13 cellular contexts compared by ENCODE assay signal in the genomic region with DNA sequence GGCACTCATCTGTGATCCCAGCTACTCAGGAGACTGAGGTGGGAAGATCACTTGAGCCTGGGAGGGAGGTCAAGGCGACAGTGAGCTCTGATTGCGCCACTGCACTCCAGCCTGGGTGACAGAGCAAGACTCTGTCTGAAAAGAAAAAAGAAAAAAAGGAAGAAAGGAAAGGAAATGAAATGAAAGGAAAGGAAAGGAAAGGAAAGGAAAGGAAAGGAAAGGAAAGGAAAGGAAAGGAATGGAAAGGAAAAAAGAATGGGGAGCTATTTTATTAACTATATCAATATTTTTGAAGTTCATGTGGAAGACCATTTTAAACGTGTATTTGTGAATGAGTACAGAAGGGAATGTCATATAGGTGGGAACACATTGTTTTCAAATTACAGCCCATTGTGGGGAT. TPM values are rescaled to one million over a fixed set of nuclear protein-coding genes. Genes with fewer than 3 reads are reported as not detected.
DNase-seq lines count a peak whose midpoint lies in the region; ATAC-seq and TF ChIP-seq lines count a peak whose summit lies in the region.
"Had no signal": no experiment of that assay in that cellular context is flagged by ENCODE, and none has a peak within 500 bp of the region (broad histone marks: within the 10 kb centered on the region; RNA-seq: fewer than 3 reads in every experiment).

No MANE protein-coding gene starts in this region.

- peaks cover 33% of the 10 kb centered on the region for H3K4me1 Mint-ChIP-seq in activated naive CD8-positive, alpha-beta T cell treated with anti-CD3 and anti-CD28 coated beads, Interleukin-2, amount 10 ng/mL, durations not matched to agents 7 days and 5 days

- peak overlapping the region; percentile 51 for H3K4me3 Mint-ChIP-seq in activated naive CD8-positive, alpha-beta T cell treated with anti-CD3 and anti-CD28 coated beads, Interleukin-2, amount 10 ng/mL, durations not matched to agents 7 days and 5 days
- H3K4me3 Mint-ChIP-seq: CD8-positive, alpha-beta memory T cell had no signal

- peak overlapping the region in 4 of 11 experiments; percentile 64 to 78 (median 75); a peak in 5 of 22 replicates for H3K9ac ChIP-seq in BLaER1 treated with 17β-estradiol and CSF1 and Interleukin-3, amounts not matched to agents 10 nM and 100 nM

- H3K4me3 ChIP-seq in BLaER1 treated with 17β-estradiol and CSF1 and Interleukin-3, amounts not matched to agents 10 nM and 100 nM: 0 out of 20 replicates have a peak overlapping the region, but pooled peaks of 1 of the 10 experiments have one; percentile 20
- H3K4me3 ChIP-seq in HEK293 (ENCODE audit: low read depth, low read length): no peak overlapping the region
- no peak overlapping the region for H3K4me3 ChIP-seq in psoas muscle
- H3K4me3 ChIP-seq: HAP-1 had no signal

- no peaks in the 10 kb centered on the region for H3K36me3 ChIP-seq in BLaER1 treated with 17β-estradiol and CSF1 and Interleukin-3, amounts not matched to agents 10 nM and 100 nM
- no peaks in the 10 kb centered on the region for H3K36me3 ChIP-seq in HEK293 (ENCODE audit: control insufficient read depth in 2 of 2, insufficient read depth in 1 of 2, low read length in 2 of 2)
- H3K36me3 ChIP-seq in psoas muscle (ENCODE audit: insufficient read depth in 1 of 2, low read depth in 1 of 2): no peaks in the 10 kb centered on the region
- H3K36me3 ChIP-seq: BE2C, HAP-1 had no signal

- TF ChIP-seq CTCF in HEK293 (tag by site-specific recombination; IDR thresholded peaks at IDR 0.05) (no peak), psoas muscle (IDR thresholded peaks at IDR 0.05) (no peak)

- peaks cover 16% of the 10 kb centered on the region for H3K36me3 Mint-ChIP-seq in activated naive CD8-positive, alpha-beta T cell treated with anti-CD3 and anti-CD28 coated beads, Interleukin-2, amount 10 ng/mL, durations not matched to agents 7 days and 5 days

- ATAC-seq in activated naive CD8-positive, alpha-beta T cell treated with anti-CD3 and anti-CD28 coated beads, Interleukin-2, amount 10 ng/mL, durations not matched to agents 7 days and 5 days (ENCODE audit: low read depth): no peak
- ATAC-seq in psoas muscle (no peak), GM19351 (IDR thresholded peaks at IDR 0.05; ENCODE audit: unreplicated experiment) (no peak)

- peak overlapping the region in 9 of 11 experiments; percentile 41 to 94 (median 87); a peak in 19 of 22 replicates for H3K27ac ChIP-seq in BLaER1 treated with 17β-estradiol and CSF1 and Interleukin-3, amounts not matched to agents 10 nM and 100 nM
- H3K27ac ChIP-seq in HEK293 (ENCODE audit: extremely low read depth, low read depth, low read length) (no peak overlapping the region), psoas muscle (peak overlapping the region; percentile 80)

- intact Hi-C loops in psoas muscle (cut with DNase I): loop anchor here (2.0 to 10.0 kb wide), 5 partner anchors 77 to 350 kb away; a partner anchor contains a TSS

- peaks cover 16 to 62% (median 44%) of the 10 kb centered on the region in 10 experiments for H3K4me1 ChIP-seq in BLaER1 treated with 17β-estradiol and CSF1 and Interleukin-3, amounts not matched to agents 10 nM and 100 nM
- no peaks in the 10 kb centered on the region for H3K4me1 ChIP-seq in HEK293 (ENCODE audit: control insufficient read depth, insufficient read depth, low read length)
- peaks cover 24% of the 10 kb centered on the region for H3K4me1 ChIP-seq in psoas muscle
- H3K4me1 ChIP-seq: BE2C, HAP-1 had no signal

- CTCF ChIA-PET in HEK293 (lab: Yijun Ruan, JAX): interaction anchor here (0.6 to 1.1 kb wide), 3 partner anchors 9 to 74 kb away, joined by 3 to 7 read pairs (median 3); no protein-coding TSS in a partner anchor

- peaks cover 13 to 56% (median 29%) of the 10 kb centered on the region in 11 experiments for H3K9me3 ChIP-seq in BLaER1 treated with 17β-estradiol and CSF1 and Interleukin-3, amounts not matched to agents 10 nM and 100 nM (replicated peaks in 1 of 11)
- no peaks in the 10 kb centered on the region for H3K9me3 ChIP-seq in HEK293 (ENCODE audit: control insufficient read depth, insufficient read depth, low read depth, low read length)
- H3K9me3 ChIP-seq in psoas muscle: no peaks in the 10 kb centered on the region
- H3K9me3 ChIP-seq: BE2C, HAP-1 had no signal

- 79 to 84% (median 81%) methylated on average over 3 of the region's 3 CpGs for WGBS in psoas muscle, 3 donors

- H3K27me3 Mint-ChIP-seq in activated naive CD8-positive, alpha-beta T cell treated with anti-CD3 and anti-CD28 coated beads, Interleukin-2, amount 10 ng/mL, durations not matched to agents 7 days and 5 days: no peaks in the 10 kb centered on the region

- H4K20me1 ChIP-seq in BLaER1 treated with 17β-estradiol and CSF1 and Interleukin-3, amounts not matched to agents 10 nM and 100 nM: no peaks in the 10 kb centered on the region

- H3K9me3 Mint-ChIP-seq in activated naive CD8-positive, alpha-beta T cell treated with anti-CD3 and anti-CD28 coated beads, Interleukin-2, amount 10 ng/mL, durations not matched to agents 7 days and 5 days: peaks cover 8% of the 10 kb centered on the region

- peak overlapping the region in 9 of 11 experiments; percentile 61 to 88 (median 76); a peak in 16 of 22 replicates for H3K4me2 ChIP-seq in BLaER1 treated with 17β-estradiol and CSF1 and Interleukin-3, amounts not matched to agents 10 nM and 100 nM

- POLR2A ChIA-PET in HEK293 (lab: Yijun Ruan, JAX): no interaction called here
- POLR2A ChIA-PET in activated naive CD8-positive, alpha-beta T cell treated with anti-CD3 and anti-CD28 coated beads, Interleukin-2, amount 10 ng/mL, durations not matched to agents 7 days and 5 days (lab: Charles Lee): interaction anchor here (1.3 to 2.1 kb wide), 3 partner anchors 32 to 119 kb away, joined by 3 to 10 read pairs (median 8); a partner anchor contains a TSS

- no peak for DNase-seq in activated naive CD8-positive, alpha-beta T cell treated with anti-CD3 and anti-CD28 coated beads, Interleukin-2, amount 10 ng/mL, durations not matched to agents 7 days and 5 days
- no peak for DNase-seq in psoas muscle
- DNase-seq in NK-92 (lab: John Stamatoyannopoulos, UW; ENCODE audit: unreplicated experiment): no peak
- DNase-seq in EL: no peak
- DNase-seq: BE2C; CD8-positive, alpha-beta memory T cell; NCI-H1092 treated with DMSO at 0.1 percent for 48 hours; NCI-H187; NCI-H69 had no signal

- H3K27ac Mint-ChIP-seq in activated naive CD8-positive, alpha-beta T cell treated with anti-CD3 and anti-CD28 coated beads, Interleukin-2, amount 10 ng/mL, durations not matched to agents 7 days and 5 days: no peak overlapping the region

- no peaks in the 10 kb centered on the region for H3K27me3 ChIP-seq in BLaER1 treated with 17β-estradiol and CSF1 and Interleukin-3, amounts not matched to agents 10 nM and 100 nM
- no peaks in the 10 kb centered on the region for H3K27me3 ChIP-seq in psoas muscle (ENCODE audit: insufficient read depth in 3 of 3, low read length in 2 of 3)
- H3K27me3 ChIP-seq: BE2C had no signal

TF ChIP-seq in HEK293, 187 proteins besides CTCF, POLR2A, EP300 and RAD21:
- TF ChIP-seq PRDM1 (tag by site-specific recombination; IDR thresholded peaks at IDR 0.05): peak; percentile 99
- TF ChIP-seq ZNF549 (tag by site-specific recombination; IDR thresholded peaks at IDR 0.05): no peak
- TF ChIP-seq ZNF138 (tag by site-specific recombination; IDR thresholded peaks at IDR 0.05; ENCODE audit: borderline replicate concordance): no peak
- no peak for TF ChIP-seq ZNF114 (tag by site-specific recombination; IDR thresholded peaks at IDR 0.05)
- TF ChIP-seq ZNF571 (tag by site-specific recombination; IDR thresholded peaks at IDR 0.05): no peak

RNA-seq across cellular contexts. Expression of a gene that starts 7.0 kb away (rescaled TPM):
- 10 to 100 TPM; 18.5 to 21.6 TPM for total RNA-seq in activated naive CD8-positive, alpha-beta T cell treated with anti-CD3 and anti-CD28 coated beads, Interleukin-2, amount 10 ng/mL, durations not matched to agents 7 days and 5 days
- total RNA-seq in psoas muscle: 1 to 10 TPM; 1.2 to 4.2 (median 1.6) TPM
- 1 to 10 TPM; 1.2 to 1.4 (median 1.3) TPM for polyA plus RNA-seq in psoas muscle

RNA-seq across cellular contexts. Expression of a gene that starts 33.0 kb away (rescaled TPM):
- 10 to 100 TPM; 72.5 to 75.6 TPM for total RNA-seq in activated naive CD8-positive, alpha-beta T cell treated with anti-CD3 and anti-CD28 coated beads, Interleukin-2, amount 10 ng/mL, durations not matched to agents 7 days and 5 days
- total RNA-seq in psoas muscle: 1 to 10 TPM; 2.7 to 7.1 (median 5.5) TPM
- 1 to 10 TPM; 2.0 to 4.6 (median 2.6) TPM for polyA plus RNA-seq in psoas muscle

RNA-seq across cellular contexts. Expression of a gene that starts 43.3 kb away (rescaled TPM):
- total RNA-seq in activated naive CD8-positive, alpha-beta T cell treated with anti-CD3 and anti-CD28 coated beads, Interleukin-2, amount 10 ng/mL, durations not matched to agents 7 days and 5 days: 10 to 100 TPM; 35.9 to 42.8 TPM
- 10 to 100 TPM in 3 of 4 donors, 1 to 10 TPM in 1; 7.7 to 14.2 (median 12.3) TPM for total RNA-seq in psoas muscle
- polyA plus RNA-seq in psoas muscle: 10 to 100 TPM in 1 of 3 donors, 1 to 10 TPM in 2; 7.6 to 10.3 (median 8.2) TPM

Comparison
In these comparisons a context has a peak if more than half of its experiments do, and no peak if none do; other contexts are left out.
1. RNA of a gene that starts 33.0 kb away (total RNA-seq): 72.5 to 75.6 TPM in activated naive CD8-positive, alpha-beta T cell treated with anti-CD3 and anti-CD28 coated beads, Interleukin-2, amount 10 ng/mL, durations not matched to agents 7 days and 5 days; 2.7 to 7.1 TPM in psoas muscle; every median in the first group is over 4 times any median in the second.